ENCODE assay signal across 8 cellular contexts in the genomic region with DNA sequence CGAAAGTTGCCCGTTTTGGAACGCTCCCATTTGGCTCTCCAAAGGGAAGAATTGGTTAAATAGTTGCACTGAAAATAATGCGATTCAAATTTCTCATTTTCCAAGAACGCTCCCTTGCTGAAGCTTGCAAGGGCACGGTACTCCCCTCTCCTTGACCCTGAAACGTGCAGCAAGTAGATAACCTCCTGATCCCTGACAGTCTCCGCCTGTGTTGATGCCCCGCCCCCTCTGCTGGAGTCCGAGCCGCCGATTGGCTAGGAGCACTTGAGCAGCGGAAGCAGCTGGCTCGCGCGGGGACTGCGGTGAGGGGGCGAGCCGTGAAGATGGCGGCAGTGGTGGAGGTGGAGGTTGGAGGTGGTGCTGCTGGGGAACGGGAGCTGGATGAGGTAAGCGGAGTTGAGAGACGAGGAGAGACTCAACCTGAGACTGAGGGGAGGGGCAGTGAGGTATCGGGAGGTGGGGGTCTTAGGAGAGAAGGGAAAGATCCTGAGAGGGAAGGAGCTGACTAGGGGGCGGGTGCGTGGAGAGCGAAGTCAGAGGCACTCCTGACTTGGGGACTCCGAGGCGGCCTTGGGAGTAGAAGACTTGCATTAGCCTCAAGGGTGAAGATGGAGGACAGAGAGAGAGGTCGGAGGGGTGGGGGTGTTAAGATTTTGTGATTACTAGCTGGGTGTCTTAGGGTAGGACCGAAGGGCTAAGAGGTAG. TPM values are rescaled to one million over a fixed set of nuclear protein-coding genes. Genes with fewer than 3 reads are reported as not detected.
A peak's percentile ranks its signal among the peaks of the same experiment; 100 is the strongest.
DNase-seq lines count a peak whose midpoint lies in the region; ATAC-seq and TF ChIP-seq lines count a peak whose summit lies in the region.

A gene (plus strand): TSS at position 308 of the 705 bp plus-strand sequence. CDS start 16 bp downstream, at position 324.

- no TSS peak for BruUV-seq in PC-9 (replicated peaks; lab: Mats Ljungman, UMichigan)

- no peaks in the 10 kb centered on the region for H3F3A ChIP-seq in PC-9 (ENCODE audit: insufficient read depth, low read depth)

- peak within 1 kb of the TSS; percentile 97 for H3K4me3 Mint-ChIP-seq in activated T-cell treated with anti-CD3 and anti-CD28 coated beads, Interleukin-2, amount 50 U/mL, for 24 hours

- H3K27me3 ChIP-seq in PC-9 (ENCODE audit: insufficient read depth, low read depth) (no peaks in the 10 kb centered on the region), esophagus (ENCODE audit: control insufficient read depth in 1 of 2, insufficient read depth in 2 of 2, low read length in 2 of 2) (no peaks in the 10 kb centered on the region), muscle layer of colon (ENCODE audit: control insufficient read depth in 1 of 2, insufficient read depth in 2 of 2, low read length in 2 of 2) (no peaks in the 10 kb centered on the region)

- H3K27me3 Mint-ChIP-seq in activated T-cell treated with anti-CD3 and anti-CD28 coated beads, Interleukin-2, amount 50 U/mL, for 24 hours, result no peaks in the 10 kb centered on the region

- H3K9me2 ChIP-seq in PC-9 (ENCODE audit: insufficient read depth), result no peaks in the 10 kb centered on the region

- H3K9ac ChIP-seq in muscle layer of colon (ENCODE audit: low read length), result peak within 1 kb of the TSS; percentile 77

- DNase-seq in DMS114 treated with DMSO at 0.1 percent for 48 hours (lab: John Stamatoyannopoulos, UW; ENCODE audit: unreplicated experiment), result peak; percentile 86
- peak; percentile 94 for DNase-seq in Jurkat, Clone E6-1 (ENCODE audit: low read depth, low spot score)
- peak; percentile 93 to 95 for DNase-seq in PC-9
- peak; percentile 97 for DNase-seq in activated T-cell treated with anti-CD3 and anti-CD28 coated beads, Interleukin-2, amount 50 U/mL, for 24 hours
- DNase-seq in stimulated activated CD8-positive, alpha-beta memory T cell treated with anti-CD3 and anti-CD28 coated beads, Interleukin-7, amount 100 ng/mL, for 4 hours (ENCODE audit: low read depth in 2 of 2), result peak; percentile 97 to 98

- H3K4me3 ChIP-seq in Jurkat, Clone E6-1 (ENCODE audit: low read length), result peak within 1 kb of the TSS; percentile 79
- H3K4me3 ChIP-seq in PC-9 (peak within 1 kb of the TSS; percentile 89), esophagus (ENCODE audit: low read depth in 1 of 2, low read length in 2 of 2) (peak within 1 kb of the TSS; percentile 77 to 96), muscle layer of colon (ENCODE audit: low read depth in 1 of 2, low read length in 2 of 2) (peak within 1 kb of the TSS; percentile 96)

- POLR2A ChIA-PET in PC-9 (lab: Charles Lee; ENCODE audit: unreplicated experiment), result interaction anchor here (0.6 to 0.9 kb wide), 3 partner anchors 9 to 142 kb away, joined by 5 to 19 read pairs (median 16); no protein-coding TSS in a partner anchor

- peaks cover 18% of the 10 kb centered on the region for H3K4me1 ChIP-seq in PC-9 (replicated peaks; ENCODE audit: insufficient read depth)
- H3K4me1 ChIP-seq in esophagus (ENCODE audit: control insufficient read depth in 2 of 2, insufficient read depth in 2 of 2, low read length in 1 of 2), result peaks cover 0 to 7% of the 10 kb centered on the region in 2 donors
- peaks cover 21% of the 10 kb centered on the region for H3K4me1 ChIP-seq in muscle layer of colon (ENCODE audit: insufficient read depth, low read length)

- intact Hi-C loops in PC-9 (cut with micrococcal nuclease; ENCODE audit: unreplicated experiment), result loop anchor here (1.0 to 5.0 kb wide), 3 partner anchors 16 to 153 kb away; a partner anchor contains a TSS

- H3K27ac ChIP-seq in PC-9 (peak within 1 kb of the TSS; percentile 79), esophagus (ENCODE audit: low read depth in 2 of 2, low read length in 1 of 2) (peak within 1 kb of the TSS; percentile 88 to 98), muscle layer of colon (ENCODE audit: low read depth, low read length) (peak within 1 kb of the TSS; percentile 96)

- TF ChIP-seq CTCF in PC-9 (conservative IDR thresholded peaks at IDR 0.05), result no peak

- no peaks in the 10 kb centered on the region for H3K36me3 ChIP-seq in PC-9 (ENCODE audit: low read depth)
- H3K36me3 ChIP-seq in esophagus (ENCODE audit: control insufficient read depth in 2 of 2, insufficient read depth in 2 of 2, low read length in 1 of 2), result no peaks in the 10 kb centered on the region
- H3K36me3 ChIP-seq in muscle layer of colon (ENCODE audit: insufficient read depth, low read length), result no peaks in the 10 kb centered on the region

- peak within 1 kb of the TSS; percentile 97 for H2AFZ ChIP-seq in PC-9

- H4K20me1 ChIP-seq in PC-9 (ENCODE audit: insufficient read depth), result peaks cover 15% of the 10 kb centered on the region; the same call in 1 of the 2 replicates

- peak within 1 kb of the TSS; percentile 99 for H3K4me2 ChIP-seq in PC-9

- CTCF ChIA-PET in PC-9 (lab: Charles Lee), result interaction anchor here (0.5 kb wide), 1 partner anchor 1796 kb away, joined by 4 read pairs; no protein-coding TSS in a partner anchor

- peaks cover 54% of the 10 kb centered on the region for H3K4me1 Mint-ChIP-seq in activated T-cell treated with anti-CD3 and anti-CD28 coated beads, Interleukin-2, amount 50 U/mL, for 24 hours (ENCODE audit: low read depth)

- H3K27ac Mint-ChIP-seq in activated T-cell treated with anti-CD3 and anti-CD28 coated beads, Interleukin-2, amount 50 U/mL, for 24 hours, result peak within 1 kb of the TSS; percentile 99

- peaks cover 61% of the 10 kb centered on the region for H3K79me2 ChIP-seq in PC-9 (ENCODE audit: low read depth)

- H3K9me3 ChIP-seq in PC-9 (ENCODE audit: insufficient read depth, low read depth) (no peaks in the 10 kb centered on the region), esophagus (ENCODE audit: control insufficient read depth in 2 of 2, insufficient read depth in 1 of 2, low read depth in 1 of 2, low read length in 1 of 2) (no peaks in the 10 kb centered on the region), muscle layer of colon (ENCODE audit: low read length) (no peaks in the 10 kb centered on the region)

- no peaks in the 10 kb centered on the region for H3K9me3 Mint-ChIP-seq in activated T-cell treated with anti-CD3 and anti-CD28 coated beads, Interleukin-2, amount 50 U/mL, for 24 hours

- H3K36me3 Mint-ChIP-seq in activated T-cell treated with anti-CD3 and anti-CD28 coated beads, Interleukin-2, amount 50 U/mL, for 24 hours (ENCODE audit: low read depth), result peaks cover 53% of the 10 kb centered on the region

- peak; percentile 70 for ATAC-seq in GM21619 (IDR thresholded peaks at IDR 0.05; ENCODE audit: unreplicated experiment)

- WGBS in esophagus, 2 donors, result 0% methylated on average over 31 of the region's 31 CpGs

RNA-seq across cellular contexts. Expression of the gene that starts here (rescaled TPM):
- polyA plus RNA-seq in Jurkat, Clone E6-1 (2012; ENCODE audit: insufficient read depth, insufficient read length), result 31.3 TPM
- total RNA-seq in PC-9 (2021), result 40.5 and 41.2 TPM in 2 replicates
- 10 to 100 TPM in 1 of 2 donors, 1 to 10 TPM in 1; 9.6 to 15.2 TPM for polyA plus RNA-seq in esophagus

Comparison
In these comparisons a context has a peak if more than half of its experiments do, and no peak if none do; other contexts are left out.
1. Peak in every context shown above with its lines: DNase-seq, ATAC-seq, H3K4me3 ChIP-seq and H3K27ac ChIP-seq.